In the genomic region with DNA sequence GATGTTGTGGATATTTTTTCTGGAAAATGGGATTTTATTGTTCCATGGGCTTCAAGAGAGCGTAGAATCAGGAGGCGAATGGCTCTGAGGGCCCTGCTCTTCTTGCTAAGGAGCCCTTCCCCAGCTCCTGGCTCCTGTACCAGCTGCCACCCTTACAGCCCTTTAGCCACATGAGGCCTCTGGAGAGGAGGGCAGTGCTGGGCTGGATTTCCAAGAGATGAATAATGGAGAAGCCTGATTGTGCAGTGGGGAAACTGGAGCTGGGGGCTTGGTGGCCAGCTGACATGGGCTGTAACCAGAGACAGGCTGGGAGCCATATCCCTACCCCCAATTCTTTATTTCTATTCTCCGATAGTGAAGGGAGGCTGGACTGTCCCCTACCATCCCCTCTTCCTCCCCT, we compare ENCODE assay signal across 19 cellular contexts. TPM values are rescaled to one million over a fixed set of nuclear protein-coding genes. Genes with fewer than 3 reads are reported as not detected.
"Had no signal": no experiment of that assay in that cellular context is flagged by ENCODE, and none has a peak within 500 bp of the region (broad histone marks: within the 10 kb centered on the region; RNA-seq: fewer than 3 reads in every experiment).

No MANE protein-coding gene starts in this region.

- H3K27me3 ChIP-seq: foreskin keratinocyte, neutrophil, tibial artery, upper lobe of right lung, vagina had no signal

- H3K4me1 Mint-ChIP-seq: memory B cell had no signal

- H3K27me3 Mint-ChIP-seq: memory B cell; naive thymus-derived CD4-positive, alpha-beta T cell had no signal

- H3K4me3 ChIP-seq: lower lobe of right lung, skin epidermis, tibial artery, upper lobe of right lung, vagina had no signal

- H3K9me3 Mint-ChIP-seq: memory B cell; mesothelial cell of epicardium; naive thymus-derived CD4-positive, alpha-beta T cell had no signal

- H3K4me3 Mint-ChIP-seq: memory B cell, mesothelial cell of epicardium had no signal

- H3K9me3 ChIP-seq: lower lobe of right lung, neutrophil, tibial artery, upper lobe of right lung, vagina had no signal

- H3K27ac Mint-ChIP-seq: memory B cell, mesothelial cell of epicardium had no signal

- DNase-seq: effector memory CD4-positive, alpha-beta T cell; foreskin keratinocyte; head of caudate nucleus; hypothalamus; kidney glomerular epithelial cell; lower lobe of right lung; naive thymus-derived CD4-positive, alpha-beta T cell; stimulated activated CD4-positive, alpha-beta T cell treated with anti-CD3 and anti-CD28 coated beads, Interleukin-2, amount 100 ng/mL, for 24 hours; stimulated activated naive CD4-positive, alpha-beta T cell treated with Interleukin-2 at 50 U/mL for 16 hours; upper lobe of right lung had no signal

- H3K27ac ChIP-seq: foreskin keratinocyte, neutrophil, skin epidermis, tibial artery, upper lobe of right lung, vagina had no signal

- ATAC-seq: foreskin keratinocyte; left lobe of liver; lower lobe of right lung; naive thymus-derived CD4-positive, alpha-beta T cell; sciatic nerve; upper lobe of right lung had no signal

RNA-seq across cellular contexts. Expression of a gene that starts 9.2 kb away (rescaled TPM):
- total RNA-seq: epithelial cell of proximal tubule, vagina had no signal
- polyA plus RNA-seq: naive thymus-derived CD4-positive, alpha-beta T cell had no signal

RNA-seq across cellular contexts. Expression of a gene that starts 45.6 kb away (rescaled TPM):
- total RNA-seq: left lobe of liver had no signal
